ENCODE assay signal across 8 cellular contexts in the genomic region with DNA sequence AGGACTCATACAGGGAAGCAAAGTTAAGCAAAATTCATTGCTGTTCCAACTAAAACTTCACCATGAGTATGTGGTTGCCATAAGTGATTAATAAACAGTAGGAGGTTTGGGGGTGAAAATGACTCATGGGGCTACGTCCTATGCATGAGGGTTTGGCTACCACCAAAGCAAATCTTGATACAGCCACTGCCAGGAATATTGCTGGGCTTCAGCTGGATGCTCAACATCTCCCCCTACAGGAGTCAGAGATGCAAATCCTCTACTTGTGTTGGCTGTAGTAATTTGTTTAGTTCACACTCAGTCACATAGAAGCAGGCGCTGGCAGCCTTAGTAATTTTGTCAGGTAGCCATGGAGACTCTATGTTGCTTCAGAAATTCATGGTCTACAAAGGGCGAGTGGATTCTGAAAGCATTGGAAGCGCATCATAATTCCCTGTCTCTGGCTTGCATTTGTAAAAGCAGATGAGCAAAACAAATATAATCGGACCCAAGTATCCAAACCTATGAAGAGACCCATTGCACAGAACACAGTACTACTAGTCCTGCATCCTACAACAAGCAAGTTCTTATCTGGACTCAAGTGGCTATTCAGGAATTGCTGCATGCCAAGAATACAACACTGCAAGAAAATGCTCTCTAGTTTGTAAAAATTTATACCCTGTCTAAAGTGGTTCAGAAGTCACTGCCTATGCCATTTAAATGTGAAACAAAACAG.
DNase-seq lines count a peak whose midpoint lies in the region; ATAC-seq lines count a peak whose summit lies in the region.

No MANE protein-coding gene starts in this region.

- no peak overlapping the region for H3K18ac ChIP-seq in mesendoderm (ENCODE audit: low read length)

- H3K4me2 ChIP-seq in mesendoderm (ENCODE audit: low read length), result no peak overlapping the region

- no peak overlapping the region for H3K4ac ChIP-seq in mesendoderm (ENCODE audit: low read depth, low read length)

- H4K5ac ChIP-seq in mesendoderm (ENCODE audit: low read length), result no peak overlapping the region

- H3K4me1 Mint-ChIP-seq in activated CD4-positive, alpha-beta T cell treated with anti-CD3 and anti-CD28 coated beads, Interleukin-2, amount 10 ng/mL, durations not matched to agents 24 days and 14 days, result peaks cover 50% of the 10 kb centered on the region

- H3K79me1 ChIP-seq in mesendoderm (ENCODE audit: low read length), result no peaks in the 10 kb centered on the region

- no peak overlapping the region for H3K23ac ChIP-seq in mesendoderm (ENCODE audit: low read length)

- H3K56ac ChIP-seq in mesendoderm (ENCODE audit: low read length), result peak overlapping the region; percentile 34

- H3K36me3 ChIP-seq in HAP-1 (replicated peaks) (no peaks in the 10 kb centered on the region), mesendoderm (ENCODE audit: control insufficient read depth, insufficient read depth, low read length) (no peaks in the 10 kb centered on the region)

- H2BK15ac ChIP-seq in mesendoderm (replicated peaks; ENCODE audit: low read depth), result no peak overlapping the region

- H3K27ac ChIP-seq in mesendoderm (ENCODE audit: low read depth, low read length), result no peak overlapping the region

- peak overlapping the region; percentile 81 for H3K27ac Mint-ChIP-seq in activated CD4-positive, alpha-beta T cell treated with anti-CD3 and anti-CD28 coated beads, Interleukin-2, amount 10 ng/mL, durations not matched to agents 24 days and 14 days

- no peak overlapping the region for H3K4me3 ChIP-seq in HAP-1
- no peak overlapping the region for H3K4me3 ChIP-seq in mesendoderm (ENCODE audit: low read length)

- H2BK120ac ChIP-seq in mesendoderm (ENCODE audit: low read depth, low read length), result no peak overlapping the region

- H3K4me3 Mint-ChIP-seq in activated CD4-positive, alpha-beta T cell treated with anti-CD3 and anti-CD28 coated beads, Interleukin-2, amount 10 ng/mL, durations not matched to agents 24 days and 14 days, result no peak overlapping the region

- intact Hi-C loops in activated CD4-positive, alpha-beta T cell treated with anti-CD3 and anti-CD28 coated beads, Interleukin-2, amount 10 ng/mL, durations not matched to agents 24 days and 14 days (cut with micrococcal nuclease), result loop anchor here (1.0 to 5.0 kb wide), 11 partner anchors 18 to 298 kb away; partner anchors contain the start of gene CD28

- H3K27me3 ChIP-seq in HAP-1 (ENCODE audit: low read depth), result no peaks in the 10 kb centered on the region
- no peaks in the 10 kb centered on the region for H3K27me3 ChIP-seq in mesendoderm (ENCODE audit: insufficient read depth, low read length, poor library complexity)

- H4K8ac ChIP-seq in mesendoderm (ENCODE audit: low read depth, low read length), result no peak overlapping the region

- H3K79me2 ChIP-seq in mesendoderm (ENCODE audit: control insufficient read depth, insufficient read depth, low read length), result no peaks in the 10 kb centered on the region

- ATAC-seq in GM21576 (IDR thresholded peaks at IDR 0.05; ENCODE audit: unreplicated experiment), result no peak

- H3K9ac ChIP-seq in mesendoderm (ENCODE audit: low read length), result no peak overlapping the region

- H3K4me1 ChIP-seq in HAP-1, result no peaks in the 10 kb centered on the region; the same call in 1 of the 2 replicates
- H3K4me1 ChIP-seq in mesendoderm (ENCODE audit: control insufficient read depth, low read depth, low read length), result no peaks in the 10 kb centered on the region

- DNase-seq in Daoy (ENCODE audit: low read depth) (peak; percentile 92), HAP-1 (ENCODE audit: low spot score in 2 of 2) (peak; percentile 45 to 63), NCI-H2227 (lab: John Stamatoyannopoulos, UW; ENCODE audit: unreplicated experiment) (peak; percentile 77), mesendoderm (peak; percentile 81)
- DNase-seq in activated CD4-positive, alpha-beta T cell treated with anti-CD3 and anti-CD28 coated beads, Interleukin-2, amount 10 ng/mL, durations not matched to agents 24 days and 14 days, result peak; percentile 89
- peak; percentile 45 for DNase-seq in effector CD4-positive, alpha-beta T cell
- peak; percentile 71 for DNase-seq in stimulated activated CD8-positive, alpha-beta memory T cell treated with anti-CD3 and anti-CD28 coated beads, Interleukin-4, amount 100 ng/mL, for 48 hours

- no peaks in the 10 kb centered on the region for H3K27me3 Mint-ChIP-seq in activated CD4-positive, alpha-beta T cell treated with anti-CD3 and anti-CD28 coated beads, Interleukin-2, amount 10 ng/mL, durations not matched to agents 24 days and 14 days

- in situ Hi-C loops in HAP-1 (cut with MboI; ENCODE audit: low sequenced_read_pairs), result no loop called here

- no peaks in the 10 kb centered on the region for H3K9me3 ChIP-seq in HAP-1

- H2AK5ac ChIP-seq in mesendoderm (ENCODE audit: low read length), result no peak overlapping the region

- H3K36me3 Mint-ChIP-seq in activated CD4-positive, alpha-beta T cell treated with anti-CD3 and anti-CD28 coated beads, Interleukin-2, amount 10 ng/mL, durations not matched to agents 24 days and 14 days (ENCODE audit: low read depth), result peaks cover 13% of the 10 kb centered on the region

- H3K9me3 Mint-ChIP-seq in activated CD4-positive, alpha-beta T cell treated with anti-CD3 and anti-CD28 coated beads, Interleukin-2, amount 10 ng/mL, durations not matched to agents 24 days and 14 days, result peaks cover 4% of the 10 kb centered on the region

- no CpG with 5 or more reads among the region's 5 CpGs for whole genome bisulfite sequencing in mesendoderm (ENCODE audit: extremely low coverage, insufficient coverage, low lambda C conversion rate)

- H2BK5ac ChIP-seq in mesendoderm (ENCODE audit: low read length), result no peak overlapping the region
